ENCODE assay signal across 9 cellular contexts in the genomic region with DNA sequence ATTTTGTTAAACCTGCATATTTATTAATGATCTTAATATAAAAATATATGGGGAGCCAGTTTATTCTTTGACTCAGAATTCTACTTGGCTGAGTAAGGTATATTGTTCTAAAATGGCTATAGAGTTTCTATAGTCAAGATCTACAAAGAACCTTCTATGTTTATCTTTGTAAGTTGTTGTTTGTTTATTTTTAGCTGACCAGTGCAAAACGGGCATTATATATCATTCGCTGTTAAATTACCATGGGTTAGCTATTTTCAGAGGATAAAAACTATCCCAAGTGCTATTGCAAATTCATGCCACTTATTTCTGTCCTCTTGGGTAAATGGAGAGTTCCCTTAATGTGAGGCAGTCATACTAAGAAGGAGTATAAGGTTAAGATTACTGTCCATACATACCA. TPM values are rescaled to one million over a fixed set of nuclear protein-coding genes. Genes with fewer than 3 reads are reported as not detected.
"Had no signal": no experiment of that assay in that cellular context is flagged by ENCODE, and none has a peak within 500 bp of the region (broad histone marks: within the 10 kb centered on the region; RNA-seq: fewer than 3 reads in every experiment).

No MANE protein-coding gene starts in this region.

- ATAC-seq: GM12878 had no signal

- DNase-seq: GDM1, GF-D8 had no signal

- FAIRE-seq: G401.6, GM12891, GM12892, GM18507, GM19239 had no signal

- H3K4me3 ChIP-seq: GM12878 had no signal

RNA-seq across cellular contexts. Expression of gene SPOCK3, which starts 5.3 kb away (rescaled TPM):
- total RNA-seq: G401, GM12878 had no signal
